15 cellular contexts compared by ENCODE assay signal in genomic region chr4:15402146-15402545, GRCh38. TPM values are rescaled to one million over a fixed set of nuclear protein-coding genes. Genes with fewer than 3 reads are reported as not detected.
DNase-seq lines count a peak whose midpoint lies in the region; ATAC-seq and TF ChIP-seq lines count a peak whose summit lies in the region.
"Had no signal": no experiment of that assay in that cellular context is flagged by ENCODE, and none has a peak within 500 bp of the region (broad histone marks: within the 10 kb centered on the region; RNA-seq: fewer than 3 reads in every experiment).

No MANE protein-coding gene starts in this region.

- H3K27me3 Mint-ChIP-seq in nephron progenitor cell (ENCODE audit: low read depth, poor library complexity) = peaks cover 7% of the 10 kb centered on the region
- H3K27me3 Mint-ChIP-seq: brain had no signal

- H3K27ac ChIP-seq in BLaER1 (peak overlapping the region; percentile 92), KOPT-K1 (ENCODE audit: low read depth, low read length, poor library complexity, severe bottlenecking) (peak overlapping the region; percentile 40)

- no peaks in the 10 kb centered on the region for H3K27me3 ChIP-seq in BLaER1
- H3K27me3 ChIP-seq: testis had no signal

- H3K4me3 ChIP-seq in BLaER1 (peak overlapping the region; percentile 45; the same call in 1 of the 2 replicates), epithelial cell of esophagus (ENCODE audit: low read length) (no peak overlapping the region)
- H3K4me3 ChIP-seq: testis had no signal

- POLR2A ChIA-PET in HEK293T (lab: Yijun Ruan, JAX) = no interaction called here

- no peak overlapping the region for H3K27ac Mint-ChIP-seq in nephron progenitor cell
- H3K27ac Mint-ChIP-seq: brain had no signal

- peak overlapping the region; percentile 79 for H3K4me2 ChIP-seq in BLaER1

- no peak overlapping the region for H3K4me3 Mint-ChIP-seq in nephron progenitor cell
- H3K4me3 Mint-ChIP-seq: brain had no signal

- peaks cover 81% of the 10 kb centered on the region for H3K4me1 ChIP-seq in BLaER1
- H3K4me1 ChIP-seq: testis had no signal

- H4K20me1 ChIP-seq in BLaER1 = no peaks in the 10 kb centered on the region

- peak overlapping the region; percentile 75 for H3K9ac ChIP-seq in BLaER1

- ATAC-seq in omental fat pad (ENCODE audit: low FRiP score) (peak; percentile 63), GM18498 (IDR thresholded peaks at IDR 0.05; ENCODE audit: unreplicated experiment) (no peak), HG03460 (IDR thresholded peaks at IDR 0.05; ENCODE audit: unreplicated experiment) (no peak)

- H3K9me3 ChIP-seq in BLaER1 = peaks cover under 1% of the 10 kb centered on the region; the same call in 1 of the 2 replicates
- no peaks in the 10 kb centered on the region for H3K9me3 ChIP-seq in KOPT-K1 (ENCODE audit: insufficient read depth, low read length, poor library complexity, severe bottlenecking)
- H3K9me3 ChIP-seq: testis had no signal

- no peak for TF ChIP-seq CTCF in epithelial cell of esophagus (IDR thresholded peaks at IDR 0.05; ENCODE audit: insufficient read depth, low read depth, low read length, missing control alignments)
- TF ChIP-seq CTCF in omental fat pad (IDR thresholded peaks at IDR 0.05) = no peak
- no peak for TF ChIP-seq CTCF in nephron progenitor cell (IDR thresholded peaks at IDR 0.05)

- no peaks in the 10 kb centered on the region for H3K9me3 Mint-ChIP-seq in nephron progenitor cell
- H3K9me3 Mint-ChIP-seq: brain had no signal

- H3K36me3 Mint-ChIP-seq in nephron progenitor cell (ENCODE audit: low read depth) = peaks cover 4% of the 10 kb centered on the region
- H3K36me3 Mint-ChIP-seq: brain had no signal

- DNase-seq in epithelial cell of esophagus (ENCODE audit: low read depth) (peak; percentile 65), omental fat pad (ENCODE audit: low spot score) (no peak), HEK293T (ENCODE audit: extremely low spot score) (no peak), nephron progenitor cell (no peak)
- DNase-seq: activated CD8-positive, alpha-beta memory T cell treated with anti-CD3 and anti-CD28 coated beads for 24 hours; DMS79; KBM-7; NCI-H510A; SW 1271; testis had no signal

- CTCF ChIA-PET in HEK293T (lab: Yijun Ruan, JAX) = no interaction called here

- H3K4me1 Mint-ChIP-seq in nephron progenitor cell = peaks cover 36% of the 10 kb centered on the region

- H3K36me3 ChIP-seq in BLaER1 = no peaks in the 10 kb centered on the region
- no peaks in the 10 kb centered on the region for H3K36me3 ChIP-seq in KOPT-K1 (ENCODE audit: insufficient read depth, low read length)

TF ChIP-seq in HEK293T, 16 proteins besides CTCF, POLR2A, EP300 and RAD21:
- TF ChIP-seq SP1 (IDR thresholded peaks at IDR 0.05) (no peak), LEF1 (IDR thresholded peaks at IDR 0.05; ENCODE audit: borderline replicate concordance) (no peak), ZNF384 (IDR thresholded peaks at IDR 0.05) (no peak), FOXA1 (IDR thresholded peaks at IDR 0.05) (no peak), FOXK2 (IDR thresholded peaks at IDR 0.05) (no peak), L3MBTL2 (conservative IDR thresholded peaks at IDR 0.05) (no peak), CTBP1 (IDR thresholded peaks at IDR 0.05; ENCODE audit: borderline replicate concordance) (no peak), ELF4 (IDR thresholded peaks at IDR 0.05) (no peak), HDGF (IDR thresholded peaks at IDR 0.05; ENCODE audit: borderline replicate concordance) (no peak), SUZ12 (IDR thresholded peaks at IDR 0.05) (no peak), NFRKB (IDR thresholded peaks at IDR 0.05) (no peak), TARDBP (IDR thresholded peaks at IDR 0.05) (no peak), PKNOX1 (IDR thresholded peaks at IDR 0.05) (no peak), FOXM1 (IDR thresholded peaks at IDR 0.05; ENCODE audit: borderline replicate concordance) (no peak), ARNT (IDR thresholded peaks at IDR 0.05) (no peak), BHLHE40 (IDR thresholded peaks at IDR 0.05; ENCODE audit: borderline replicate concordance) (no peak)

RNA-seq across cellular contexts. Expression of gene C1QTNF7, which starts 25.7 kb away (rescaled TPM):
- 1 to 10 TPM; 2.3 to 9.7 (median 5.5) TPM for total RNA-seq in omental fat pad
